Comparison of ENCODE assay signal across 18 cellular contexts in the genomic region with DNA sequence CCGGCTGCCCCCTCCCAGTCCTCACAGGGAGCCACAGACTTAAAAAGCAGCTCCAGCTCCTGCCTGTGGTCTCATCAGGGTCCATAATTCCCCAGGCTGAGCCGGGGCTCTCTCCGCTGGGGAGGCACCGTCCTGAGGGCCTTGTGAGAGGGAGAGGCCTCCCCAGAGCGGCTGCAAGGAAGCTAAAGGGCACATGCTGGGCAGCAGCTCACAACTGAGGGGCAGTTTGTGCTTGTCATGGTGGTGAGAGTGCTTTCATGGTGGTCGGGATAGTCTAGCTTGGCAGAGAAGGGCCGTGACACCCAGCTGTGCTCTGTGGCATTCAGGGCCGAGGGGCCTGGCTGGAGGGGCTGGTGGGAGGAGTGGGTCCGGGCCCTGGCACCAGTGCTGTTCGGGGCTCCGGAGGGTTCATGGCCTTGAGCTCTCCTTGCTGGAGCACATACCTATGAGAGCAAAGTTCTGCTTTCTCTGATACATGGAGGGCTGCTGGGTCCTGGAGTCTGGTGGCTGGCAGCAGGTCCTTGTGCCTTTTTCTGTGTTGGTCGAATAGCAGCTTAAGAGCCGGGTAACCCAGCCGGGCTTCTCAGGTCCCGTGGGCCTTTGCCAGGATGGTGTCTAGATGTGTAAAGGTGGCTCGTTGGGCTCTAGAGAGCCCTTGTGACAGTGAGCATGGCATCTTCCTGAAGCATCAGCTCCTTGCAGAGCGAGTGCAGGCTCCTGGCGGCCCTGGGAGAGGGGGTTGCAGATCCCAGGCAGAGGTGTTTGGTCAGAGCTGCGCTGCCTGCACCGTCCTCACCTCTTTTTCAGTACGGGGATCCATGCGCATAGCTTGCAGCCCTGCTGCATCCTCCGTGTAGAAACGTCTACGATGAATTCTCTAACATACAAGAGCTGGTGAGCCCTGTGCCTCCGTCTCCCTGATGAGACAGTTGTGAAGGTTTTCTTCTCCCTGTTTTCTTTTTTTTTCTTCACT. TPM values are rescaled to one million over a fixed set of nuclear protein-coding genes. Genes with fewer than 3 reads are reported as not detected.
DNase-seq lines count a peak whose midpoint lies in the region; TF ChIP-seq lines count a peak whose summit lies in the region.
"Had no signal": no experiment of that assay in that cellular context is flagged by ENCODE, and none has a peak within 500 bp of the region (broad histone marks: within the 10 kb centered on the region; RNA-seq: fewer than 3 reads in every experiment).

No MANE protein-coding gene starts in this region.

- no peak overlapping the region for H2AFZ ChIP-seq in Loucy (ENCODE audit: low read length)
- H2AFZ ChIP-seq in trophoblast cell (ENCODE audit: insufficient read depth, low read length, poor library complexity) = no peak overlapping the region

- H3K27me3 Mint-ChIP-seq in activated CD4-positive, alpha-beta T cell treated with anti-CD3 and anti-CD28 coated beads, Interleukin-2, amount 10 ng/mL, durations not matched to agents 24 days and 14 days = no peaks in the 10 kb centered on the region
- peaks cover 4% of the 10 kb centered on the region for H3K27me3 Mint-ChIP-seq in endothelial cell (ENCODE audit: unreplicated experiment)

- peak overlapping the region; percentile 10 for H3K4me3 ChIP-seq in Loucy (ENCODE audit: low read length, poor library complexity, severe bottlenecking)
- no peak overlapping the region for H3K4me3 ChIP-seq in trophoblast cell (ENCODE audit: low read depth, low read length)
- H3K4me3 ChIP-seq: A549 had no signal

- intact Hi-C loops in activated CD4-positive, alpha-beta T cell treated with anti-CD3 and anti-CD28 coated beads, Interleukin-2, amount 10 ng/mL, durations not matched to agents 24 days and 14 days (cut with micrococcal nuclease) = loop anchor here (10.0 kb wide), 2 partner anchors 46 to 376 kb away; partner anchors contain the start of gene COMP

- H3K4me1 ChIP-seq in Loucy (ENCODE audit: insufficient read depth, low read length, poor library complexity, severe bottlenecking) = peaks cover 52% of the 10 kb centered on the region
- H3K4me1 ChIP-seq in trophoblast cell (ENCODE audit: control insufficient read depth in 1 of 2, insufficient read depth in 2 of 2, low read length in 2 of 2) = peaks cover 0 to 2% of the 10 kb centered on the region in 2 experiments
- H3K4me1 ChIP-seq: A549 had no signal

- H3K36me3 Mint-ChIP-seq in activated CD4-positive, alpha-beta T cell treated with anti-CD3 and anti-CD28 coated beads, Interleukin-2, amount 10 ng/mL, durations not matched to agents 24 days and 14 days (ENCODE audit: low read depth) = peaks cover 30% of the 10 kb centered on the region
- H3K36me3 Mint-ChIP-seq in endothelial cell (ENCODE audit: low read depth, unreplicated experiment) = peaks cover 6% of the 10 kb centered on the region

- H3K23ac ChIP-seq in trophoblast cell (ENCODE audit: low read length) = no peak overlapping the region

- no peak overlapping the region for H4K8ac ChIP-seq in trophoblast cell (ENCODE audit: low read depth, low read length)

- H3K27me3 ChIP-seq in Loucy (ENCODE audit: insufficient read depth, low read length, poor library complexity, severe bottlenecking) (no peaks in the 10 kb centered on the region), trophoblast cell (ENCODE audit: insufficient read depth, low read length) (no peaks in the 10 kb centered on the region)
- H3K27me3 ChIP-seq: spleen had no signal

- no peak overlapping the region for H2BK120ac ChIP-seq in trophoblast cell (ENCODE audit: insufficient read depth, low read length, poor library complexity)

- WGBS in trophoblast cell (ENCODE audit: extremely low coverage, insufficient coverage, insufficient read length) = no CpG with 5 or more reads among the region's 26 CpGs

- peaks cover 57% of the 10 kb centered on the region for H3K4me1 Mint-ChIP-seq in activated CD4-positive, alpha-beta T cell treated with anti-CD3 and anti-CD28 coated beads, Interleukin-2, amount 10 ng/mL, durations not matched to agents 24 days and 14 days
- peaks cover 13% of the 10 kb centered on the region for H3K4me1 Mint-ChIP-seq in endothelial cell (ENCODE audit: unreplicated experiment)

- H4K12ac ChIP-seq in trophoblast cell (ENCODE audit: low read depth, low read length) = no peak overlapping the region

- no peak overlapping the region for H4K91ac ChIP-seq in trophoblast cell (ENCODE audit: low read depth, low read length)

- peak overlapping the region; percentile 37 for H3K9ac ChIP-seq in Loucy (ENCODE audit: low read depth, low read length, poor library complexity, severe bottlenecking)
- no peak overlapping the region for H3K9ac ChIP-seq in trophoblast cell (ENCODE audit: low read length)

- H3K14ac ChIP-seq in trophoblast cell (ENCODE audit: low read length) = no peak overlapping the region

- no peak overlapping the region for H2BK12ac ChIP-seq in trophoblast cell (ENCODE audit: low read length)

- no peak for TF ChIP-seq POLR2A in erythroblast (IDR thresholded peaks at IDR 0.05; ENCODE audit: low read length)

- no peak overlapping the region for H2BK5ac ChIP-seq in trophoblast cell (ENCODE audit: low read depth, low read length, poor library complexity)

- peak overlapping the region; percentile 41 for H3K27ac Mint-ChIP-seq in activated CD4-positive, alpha-beta T cell treated with anti-CD3 and anti-CD28 coated beads, Interleukin-2, amount 10 ng/mL, durations not matched to agents 24 days and 14 days
- peak overlapping the region; percentile 27 for H3K27ac Mint-ChIP-seq in endothelial cell (ENCODE audit: unreplicated experiment)
- H3K27ac Mint-ChIP-seq: T-helper 1 cell treated with Interleukin-12 subunit alpha and Interleukin-12 subunit beta and Interleukin-4 antibody, amounts not matched to agents 30 μg/mL and 1 μg/mL, for 36 hours had no signal

- no peak for DNase-seq in activated CD4-positive, alpha-beta T cell treated with anti-CD3 and anti-CD28 coated beads, Interleukin-2, amount 10 ng/mL, durations not matched to agents 24 days and 14 days
- no peak for DNase-seq in activated CD4-positive, alpha-beta T cell treated with anti-CD3 and anti-CD28 coated beads, Interleukin-2, amount 50 U/mL, for 1 hour
- DNase-seq in endothelial cell (ENCODE audit: low spot score) (no peak), trophoblast cell (no peak), DMS53 treated with DMSO at 0.1 percent for 48 hours (lab: John Stamatoyannopoulos, UW; ENCODE audit: unreplicated experiment) (no peak), mesenteric fat pad (ENCODE audit: low spot score) (no peak), erythroblast (lab: John Stamatoyannopoulos, UW) (no peak)
- DNase-seq: activated CD4-positive, alpha-beta T cell treated with anti-CD3 and anti-CD28 coated beads for 48 hours; activated gamma-delta T cell; DMS 273 treated with DMSO at 0.1 percent for 48 hours; NCI-H1436 treated with DMSO at 0.1 percent for 48 hours; NCI-H526; nucleus accumbens; spleen had no signal

- no peaks in the 10 kb centered on the region for H3F3A ChIP-seq in Loucy (ENCODE audit: low read depth)

- H3K9me3 ChIP-seq in Loucy (ENCODE audit: insufficient read depth, low read depth, low read length) (no peaks in the 10 kb centered on the region), trophoblast cell (ENCODE audit: insufficient read depth, low read depth, low read length) (no peaks in the 10 kb centered on the region)
- H3K9me3 ChIP-seq: A549, spleen had no signal

- peak overlapping the region; percentile 77 for H3K4ac ChIP-seq in trophoblast cell (ENCODE audit: low read depth, low read length)

- no peak overlapping the region for H3K27ac ChIP-seq in trophoblast cell (ENCODE audit: low read depth, low read length)
- H3K27ac ChIP-seq: A549 had no signal

- no peaks in the 10 kb centered on the region for H3K9me3 Mint-ChIP-seq in activated CD4-positive, alpha-beta T cell treated with anti-CD3 and anti-CD28 coated beads, Interleukin-2, amount 10 ng/mL, durations not matched to agents 24 days and 14 days
- no peaks in the 10 kb centered on the region for H3K9me3 Mint-ChIP-seq in endothelial cell (ENCODE audit: unreplicated experiment)
- H3K9me3 Mint-ChIP-seq: T-helper 1 cell treated with Interleukin-12 subunit alpha and Interleukin-12 subunit beta and Interleukin-4 antibody, amounts not matched to agents 30 μg/mL and 1 μg/mL, for 36 hours had no signal

- no peak overlapping the region for H2AK5ac ChIP-seq in trophoblast cell (ENCODE audit: low read length)

- H3K4me2 ChIP-seq in Loucy (ENCODE audit: low read depth, low read length, poor library complexity, severe bottlenecking) (peak overlapping the region; percentile 57), trophoblast cell (ENCODE audit: low read length) (no peak overlapping the region)
- H3K4me2 ChIP-seq: A549 had no signal

- no peak overlapping the region for H3K4me3 Mint-ChIP-seq in activated CD4-positive, alpha-beta T cell treated with anti-CD3 and anti-CD28 coated beads, Interleukin-2, amount 10 ng/mL, durations not matched to agents 24 days and 14 days
- H3K4me3 Mint-ChIP-seq in endothelial cell (ENCODE audit: unreplicated experiment) = no peak overlapping the region
- H3K4me3 Mint-ChIP-seq: T-helper 1 cell treated with Interleukin-12 subunit alpha and Interleukin-12 subunit beta and Interleukin-4 antibody, amounts not matched to agents 30 μg/mL and 1 μg/mL, for 36 hours had no signal

- H4K20me1 ChIP-seq in Loucy (ENCODE audit: insufficient read depth, low read length, poor library complexity, severe bottlenecking) = peaks cover 94% of the 10 kb centered on the region

- H3K79me2 ChIP-seq in Loucy (ENCODE audit: insufficient read depth, low read length) (peaks cover 100% of the 10 kb centered on the region), trophoblast cell (ENCODE audit: control insufficient read depth, insufficient read depth, low read length, poor library complexity) (peaks cover 41% of the 10 kb centered on the region)

- no peaks in the 10 kb centered on the region for H3K9me2 ChIP-seq in Loucy (replicated peaks; ENCODE audit: low read depth, low read length)

- H3K18ac ChIP-seq in trophoblast cell (ENCODE audit: low read length) = no peak overlapping the region

- peaks cover 26% of the 10 kb centered on the region; the same call in 1 of the 2 replicates for H3K36me3 ChIP-seq in Loucy (ENCODE audit: insufficient read depth, low read length)
- peaks cover 19 to 20% of the 10 kb centered on the region in 2 experiments for H3K36me3 ChIP-seq in trophoblast cell (ENCODE audit: control insufficient read depth in 1 of 2, insufficient read depth in 2 of 2, low read length in 2 of 2)

- TF ChIP-seq CTCF in Loucy (conservative IDR thresholded peaks at IDR 0.05; ENCODE audit: low read length) = no peak
- no peak for TF ChIP-seq CTCF in endothelial cell (IDR thresholded peaks at IDR 0.05; ENCODE audit: unreplicated experiment)

- no peaks in the 10 kb centered on the region for H3K79me1 ChIP-seq in trophoblast cell (ENCODE audit: low read length)

RNA-seq across cellular contexts. Expression of gene UPF1, which starts 8.8 kb away (rescaled TPM):
- total RNA-seq in activated CD4-positive, alpha-beta T cell treated with anti-CD3 and anti-CD28 coated beads, Interleukin-2, amount 10 ng/mL, durations not matched to agents 24 days and 14 days = 97.6 and 110 TPM in 2 replicates
- total RNA-seq in endothelial cell (ENCODE audit: unreplicated experiment) (69.8 TPM), mesenteric fat pad (53.8 TPM)
- 38.1 and 38.7 TPM in 2 replicates for polyA plus RNA-seq in trophoblast cell (2013)

RNA-seq across cellular contexts. Expression of gene COMP, which starts 49.5 kb away (rescaled TPM):
- not detected in 2 replicates for total RNA-seq in activated CD4-positive, alpha-beta T cell treated with anti-CD3 and anti-CD28 coated beads, Interleukin-2, amount 10 ng/mL, durations not matched to agents 24 days and 14 days
- not detected for total RNA-seq in endothelial cell (ENCODE audit: unreplicated experiment)
- 0.10 and 0.11 TPM in 2 replicates for polyA plus RNA-seq in trophoblast cell (2013)
- total RNA-seq in mesenteric fat pad = 21.2 TPM
- total RNA-seq: spleen had no signal
- polyA plus RNA-seq: A549 had no signal

RNA-seq across cellular contexts. Expression of gene CERS1, which starts 55.4 kb away (rescaled TPM):
- total RNA-seq in activated CD4-positive, alpha-beta T cell treated with anti-CD3 and anti-CD28 coated beads, Interleukin-2, amount 10 ng/mL, durations not matched to agents 24 days and 14 days = 0.14 and 0.23 TPM in 2 replicates
- total RNA-seq in endothelial cell (ENCODE audit: unreplicated experiment) = 15.7 TPM
- 3.3 and 3.9 TPM in 2 replicates for polyA plus RNA-seq in trophoblast cell (2013)
- total RNA-seq in mesenteric fat pad = 0.45 TPM
- total RNA-seq: esophagus mucosa had no signal

Comparison
In these comparisons a context has a peak if more than half of its experiments do, and no peak if none do; other contexts are left out.
1. RNA of gene COMP, which starts 49.5 kb away (total RNA-seq): 21.2 TPM in mesenteric fat pad (single experiment); not detected in activated CD4-positive, alpha-beta T cell treated with anti-CD3 and anti-CD28 coated beads, Interleukin-2, amount 10 ng/mL, durations not matched to agents 24 days and 14 days and not detected in endothelial cell (single experiment); every median in the first group is over 10 times any median in the second.
2. RNA of gene CERS1, which starts 55.4 kb away (total RNA-seq): 15.7 TPM in endothelial cell (single experiment); 0.45 TPM in mesenteric fat pad (single experiment) and 0.14 to 0.23 TPM in activated CD4-positive, alpha-beta T cell treated with anti-CD3 and anti-CD28 coated beads, Interleukin-2, amount 10 ng/mL, durations not matched to agents 24 days and 14 days; every median in the first group is over 10 times any median in the second.